ENCODE assay signal across 7 cellular contexts in the genomic region with DNA sequence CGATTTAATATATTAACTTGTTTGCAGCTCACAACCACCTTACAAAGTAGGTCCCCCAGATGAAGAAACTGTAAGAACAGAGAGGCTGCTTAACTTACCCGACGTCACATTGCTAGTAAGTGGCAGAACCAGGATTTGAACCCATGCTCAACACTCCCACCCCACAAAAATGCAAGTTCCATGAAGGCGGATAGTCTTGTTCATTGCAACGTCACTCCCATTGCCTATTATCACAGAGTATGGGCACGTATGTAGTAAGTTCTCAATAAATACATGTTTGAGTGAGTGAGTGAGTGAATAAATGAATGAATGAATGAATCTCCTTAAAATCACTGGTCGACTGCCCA. TPM values are rescaled to one million over a fixed set of nuclear protein-coding genes. Genes with fewer than 3 reads are reported as not detected.
DNase-seq lines count a peak whose midpoint lies in the region; ATAC-seq and TF ChIP-seq lines count a peak whose summit lies in the region.

No MANE protein-coding gene starts in this region.

- H3K27me3 ChIP-seq in HL-60 (ENCODE audit: insufficient read depth, poor library complexity, severe bottlenecking) (no peaks in the 10 kb centered on the region), iPS-15b (ENCODE audit: control insufficient read depth, insufficient read depth, low read length) (peaks cover 11% of the 10 kb centered on the region)

- H3K36me3 ChIP-seq in iPS-15b (ENCODE audit: control insufficient read depth, insufficient read depth, low read length) = no peaks in the 10 kb centered on the region

- peak overlapping the region; percentile 84 for H3K27ac Mint-ChIP-seq in activated CD8-positive, alpha-beta T cell treated with anti-CD3 and anti-CD28 coated beads for 36 hours
- H3K27ac Mint-ChIP-seq in stimulated activated naive B cell treated with anti-CD40 and anti-IgM and Interleukin-4, amounts not matched to agents 10 μg/mL and 1 μg/mL and 100 μg/mL, for 72 hours = peak overlapping the region; percentile 81

- H3K4me3 ChIP-seq in HL-60 (replicated peaks; ENCODE audit: insufficient read depth, low read length) (peak overlapping the region; percentile 84), iPS-15b (ENCODE audit: low read depth, low read length) (peak overlapping the region; percentile 69)

- peak in 1 of 2 experiments; percentile 5 for DNase-seq in HL-60 (ENCODE audit: low read depth in 1 of 2, low spot score in 1 of 2)
- DNase-seq in activated CD8-positive, alpha-beta T cell treated with anti-CD3 and anti-CD28 coated beads for 36 hours = no peak
- DNase-seq in stimulated activated naive B cell treated with anti-CD40 and anti-IgM and Interleukin-4, amounts not matched to agents 10 μg/mL and 1 μg/mL and 100 μg/mL, for 72 hours = no peak
- DNase-seq in SIG-M5 (lab: John Stamatoyannopoulos, UW) = no peak

- CTCF ChIA-PET in activated CD8-positive, alpha-beta T cell treated with anti-CD3 and anti-CD28 coated beads for 36 hours (lab: Charles Lee) = interaction anchor here (1.6 kb wide), 1 partner anchor 16 kb away, joined by 3 read pairs; no protein-coding TSS in a partner anchor

- ATAC-seq in activated CD8-positive, alpha-beta T cell treated with anti-CD3 and anti-CD28 coated beads for 36 hours = no peak
- ATAC-seq in stimulated activated naive B cell treated with anti-CD40 and anti-IgM and Interleukin-4, amounts not matched to agents 10 μg/mL and 1 μg/mL and 100 μg/mL, for 72 hours (replicated peaks) = no peak
- ATAC-seq in HG02798 (IDR thresholded peaks at IDR 0.05; ENCODE audit: poor library complexity, unreplicated experiment) = no peak
- ATAC-seq in GM19463 (IDR thresholded peaks at IDR 0.05; ENCODE audit: unreplicated experiment) = no peak

- intact Hi-C loops in activated CD8-positive, alpha-beta T cell treated with anti-CD3 and anti-CD28 coated beads for 36 hours (cut with micrococcal nuclease) = no loop called here

- H3K4me1 ChIP-seq in iPS-15b (ENCODE audit: control insufficient read depth, insufficient read depth, low read length) = peaks cover 22% of the 10 kb centered on the region

- H3K4me3 Mint-ChIP-seq in activated CD8-positive, alpha-beta T cell treated with anti-CD3 and anti-CD28 coated beads for 36 hours = peak overlapping the region; percentile 92
- peak overlapping the region; percentile 90 to 96 for H3K4me3 Mint-ChIP-seq in stimulated activated naive B cell treated with anti-CD40 and anti-IgM and Interleukin-4, amounts not matched to agents 10 μg/mL and 1 μg/mL and 100 μg/mL, for 72 hours

- peak overlapping the region; percentile 60 for H3K9ac ChIP-seq in iPS-15b (ENCODE audit: low read depth, low read length)

- H3K36me3 Mint-ChIP-seq in activated CD8-positive, alpha-beta T cell treated with anti-CD3 and anti-CD28 coated beads for 36 hours (ENCODE audit: low read depth) = peaks cover 10% of the 10 kb centered on the region
- peaks cover 0 to 5% of the 10 kb centered on the region in 2 donors for H3K36me3 Mint-ChIP-seq in stimulated activated naive B cell treated with anti-CD40 and anti-IgM and Interleukin-4, amounts not matched to agents 10 μg/mL and 1 μg/mL and 100 μg/mL, for 72 hours

- H3K27ac ChIP-seq in HL-60 (replicated peaks) = 0 out of 2 replicates have a peak overlapping the region, but pooled peaks have one; percentile 35

- POLR2A ChIA-PET in activated CD8-positive, alpha-beta T cell treated with anti-CD3 and anti-CD28 coated beads for 36 hours (lab: Charles Lee) = no interaction called here

- no peaks in the 10 kb centered on the region for H3K9me3 Mint-ChIP-seq in activated CD8-positive, alpha-beta T cell treated with anti-CD3 and anti-CD28 coated beads for 36 hours
- H3K9me3 Mint-ChIP-seq in stimulated activated naive B cell treated with anti-CD40 and anti-IgM and Interleukin-4, amounts not matched to agents 10 μg/mL and 1 μg/mL and 100 μg/mL, for 72 hours = no peaks in the 10 kb centered on the region

- TF ChIP-seq CTCF in HL-60 (IDR thresholded peaks at IDR 0.05; ENCODE audit: insufficient read depth, low read length) = no peak
- TF ChIP-seq CTCF in activated CD8-positive, alpha-beta T cell treated with anti-CD3 and anti-CD28 coated beads for 36 hours (IDR thresholded peaks at IDR 0.05) = no peak

- H3K4me1 Mint-ChIP-seq in activated CD8-positive, alpha-beta T cell treated with anti-CD3 and anti-CD28 coated beads for 36 hours (ENCODE audit: low read depth) = peaks cover 30% of the 10 kb centered on the region
- H3K4me1 Mint-ChIP-seq in stimulated activated naive B cell treated with anti-CD40 and anti-IgM and Interleukin-4, amounts not matched to agents 10 μg/mL and 1 μg/mL and 100 μg/mL, for 72 hours = peaks cover 11 to 22% of the 10 kb centered on the region in 2 donors

- H3K9me3 ChIP-seq in iPS-15b (ENCODE audit: control insufficient read depth, insufficient read depth, low read length) = no peaks in the 10 kb centered on the region

- H3K27me3 Mint-ChIP-seq in activated CD8-positive, alpha-beta T cell treated with anti-CD3 and anti-CD28 coated beads for 36 hours = no peaks in the 10 kb centered on the region
- peaks cover 5 to 7% of the 10 kb centered on the region in 2 donors for H3K27me3 Mint-ChIP-seq in stimulated activated naive B cell treated with anti-CD40 and anti-IgM and Interleukin-4, amounts not matched to agents 10 μg/mL and 1 μg/mL and 100 μg/mL, for 72 hours

RNA-seq across cellular contexts. Expression of gene USP31, which starts 1.1 kb away (rescaled TPM):
- 1 to 10 TPM; 4.5 to 4.9 TPM for total RNA-seq in activated CD8-positive, alpha-beta T cell treated with anti-CD3 and anti-CD28 coated beads for 36 hours

RNA-seq across cellular contexts. Expression of gene SCNN1G, which starts 34.4 kb away (rescaled TPM):
- total RNA-seq in activated CD8-positive, alpha-beta T cell treated with anti-CD3 and anti-CD28 coated beads for 36 hours = not detected
